Comparison of ENCODE assay signal across 27 cellular contexts in the genomic region with DNA sequence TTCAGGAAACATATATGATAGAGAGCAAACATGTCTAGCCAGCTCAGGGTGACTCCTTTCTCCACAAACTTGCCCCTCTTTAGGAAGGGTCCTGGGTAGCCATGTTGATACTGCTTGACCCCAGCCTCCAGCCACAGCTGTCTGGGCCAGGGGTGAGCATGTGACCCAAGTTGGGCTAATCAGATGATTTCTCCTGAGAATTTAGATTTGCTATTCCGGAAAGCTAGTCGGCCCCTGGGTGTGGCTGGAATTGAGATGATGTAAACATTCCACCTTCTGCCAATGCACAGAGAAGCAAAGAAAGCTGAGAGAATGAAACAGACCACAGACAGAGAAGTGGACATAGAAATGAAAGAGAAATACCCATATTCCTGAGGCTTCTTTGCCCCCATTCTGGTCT. TPM values are rescaled to one million over a fixed set of nuclear protein-coding genes. Genes with fewer than 3 reads are reported as not detected.
DNase-seq lines count a peak whose midpoint lies in the region; ATAC-seq, FAIRE-seq and TF ChIP-seq lines count a peak whose summit lies in the region.
"Had no signal": no experiment of that assay in that cellular context is flagged by ENCODE, and none has a peak within 500 bp of the region (broad histone marks: within the 10 kb centered on the region; RNA-seq: fewer than 3 reads in every experiment).

No MANE protein-coding gene starts in this region.

- H3K36me3 ChIP-seq in left ventricle myocardium inferior = no peaks in the 10 kb centered on the region
- H3K36me3 ChIP-seq in bronchial epithelial cell (ENCODE audit: control insufficient read depth, insufficient read depth, low read length) = no peaks in the 10 kb centered on the region
- H3K36me3 ChIP-seq: BLaER1 treated with 17β-estradiol and CSF1 and Interleukin-3, amounts not matched to agents 10 nM and 100 nM had no signal

- peaks cover 71% of the 10 kb centered on the region for H3K4me1 ChIP-seq in left ventricle myocardium inferior

- H3K4me3 ChIP-seq in left ventricle myocardium inferior (no peak overlapping the region), bronchial epithelial cell (ENCODE audit: low read depth, low read length) (no peak overlapping the region), fibroblast of villous mesenchyme (ENCODE audit: low read depth, low read length) (no peak overlapping the region)
- H3K4me3 ChIP-seq: BLaER1 treated with 17β-estradiol and CSF1 and Interleukin-3, amounts not matched to agents 10 nM and 100 nM had no signal

- intact Hi-C loops in left ventricle myocardium inferior (cut with micrococcal nuclease) (no loop called here), Right ventricle myocardium superior (cut with DNase I) (no loop called here)

- no peak for FAIRE-seq in bronchial epithelial cell (lab: Jason Lieb, UNC)
- FAIRE-seq: A204.1, islet of Langerhans had no signal

- H3K27me3 ChIP-seq in left ventricle myocardium inferior (ENCODE audit: low read depth) (no peaks in the 10 kb centered on the region), bronchial epithelial cell (ENCODE audit: control insufficient read depth, insufficient read depth, low read length) (no peaks in the 10 kb centered on the region)
- H3K27me3 ChIP-seq: BLaER1 treated with 17β-estradiol and CSF1 and Interleukin-3, amounts not matched to agents 10 nM and 100 nM had no signal

- no peak for TF ChIP-seq CTCF in left ventricle myocardium inferior (IDR thresholded peaks at IDR 0.05; ENCODE audit: borderline replicate concordance)
- no peak for TF ChIP-seq CTCF in bronchial epithelial cell (IDR thresholded peaks at IDR 0.05; ENCODE audit: insufficient read depth, low read length, severe bottlenecking)
- no peak for TF ChIP-seq CTCF in fibroblast of villous mesenchyme (IDR thresholded peaks at IDR 0.05; ENCODE audit: insufficient read depth, low read depth, low read length)

- H3K27ac ChIP-seq in left ventricle myocardium inferior (replicated peaks) = peak overlapping the region; percentile 6
- H3K27ac ChIP-seq: BLaER1 treated with 17β-estradiol and CSF1 and Interleukin-3, amounts not matched to agents 10 nM and 100 nM had no signal

- H3K9me3 ChIP-seq in left ventricle myocardium inferior (replicated peaks) = no peaks in the 10 kb centered on the region
- H3K9me3 ChIP-seq: BLaER1 treated with 17β-estradiol and CSF1 and Interleukin-3, amounts not matched to agents 10 nM and 100 nM had no signal

- DNase-seq in left ventricle myocardium inferior (no peak), Right ventricle myocardium superior (no peak), bronchial epithelial cell (ENCODE audit: low read depth) (peak; percentile 69), fibroblast of villous mesenchyme (ENCODE audit: low read depth) (peak; percentile 32), D341Med (ENCODE audit: low spot score) (no peak)
- DNase-seq in activated CD8-positive, alpha-beta memory T cell treated with anti-CD3 and anti-CD28 coated beads, Interleukin-2, amount 50 U/mL, for 4 hours = no peak
- DNase-seq: activated B cell treated with CpG ODN at 0.5 μM for 24 hours; activated CD4-positive, alpha-beta memory T cell treated with anti-CD3 and anti-CD28 coated beads for 36 hours; central memory CD4-positive, alpha-beta T cell; effector CD8-positive, alpha-beta T cell; hippocampal formation; KBM-7; NCI-H1048; NCI-H1930; NCI-H2227 treated with DMSO at 0.1 percent for 48 hours; NK-92 treated with Interleukin-12 subunit alpha and Interleukin-12 subunit beta, amount 100 ng/mL, for 24 hours; occipital lobe; retina; T1000 had no signal

- ATAC-seq in Right ventricle myocardium superior (ENCODE audit: poor library complexity) (no peak), HG03432 (IDR thresholded peaks at IDR 0.05; ENCODE audit: unreplicated experiment) (no peak), GM21529 (IDR thresholded peaks at IDR 0.05; ENCODE audit: unreplicated experiment) (no peak)

RNA-seq across cellular contexts. Expression of a gene that starts 17.8 kb away (rescaled TPM):
- total RNA-seq in left ventricle myocardium inferior = 37.1 TPM
- total RNA-seq in Right ventricle myocardium superior = 41.0 TPM
- 21.3 and 30.3 TPM in 2 replicates for total RNA-seq in bronchial epithelial cell
- total RNA-seq in fibroblast of villous mesenchyme = 23.8 and 28.5 TPM in 2 replicates

RNA-seq across cellular contexts. Expression of a gene that starts 55.0 kb away (rescaled TPM):
- not detected for total RNA-seq in left ventricle myocardium inferior
- not detected for total RNA-seq in Right ventricle myocardium superior
- not detected in 2 replicates for total RNA-seq in bronchial epithelial cell
- total RNA-seq in fibroblast of villous mesenchyme = not detected in 2 replicates
- total RNA-seq: activated B cell treated with CpG ODN at 0.5 μM for 24 hours; activated CD4-positive, alpha-beta memory T cell treated with anti-CD3 and anti-CD28 coated beads for 36 hours; lung microvascular endothelial cell; occipital lobe; RPMI7951; urinary bladder had no signal

Comparison
In these comparisons a context has a peak if more than half of its experiments do, and no peak if none do; other contexts are left out.
1. DNase-seq: peak in bronchial epithelial cell (single experiment) and fibroblast of villous mesenchyme (single experiment); none in left ventricle myocardium inferior (single experiment), Right ventricle myocardium superior (single experiment), activated CD8-positive, alpha-beta memory T cell treated with anti-CD3 and anti-CD28 coated beads, Interleukin-2, amount 50 U/mL, for 4 hours (single experiment) and D341Med (single experiment).